23 cellular contexts compared by ENCODE assay signal in the genomic region with DNA sequence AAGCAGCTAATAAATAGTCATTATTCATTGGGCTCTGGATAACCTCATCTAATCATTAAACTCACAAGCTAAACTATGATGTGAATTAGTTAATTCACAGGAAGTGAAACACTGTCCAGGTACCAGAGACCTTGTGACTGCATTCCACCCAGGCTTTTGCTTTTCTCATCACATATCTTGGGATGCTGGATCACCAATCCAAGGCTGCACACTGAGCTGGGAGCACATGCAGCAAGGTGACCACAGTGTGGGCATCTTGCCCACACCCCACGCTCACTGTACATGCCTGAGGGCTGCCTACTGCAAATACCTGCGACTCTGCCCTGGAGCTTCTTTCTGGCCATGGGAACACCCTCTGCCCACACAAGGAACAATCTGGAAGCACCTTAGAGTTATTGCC. TPM values are rescaled to one million over a fixed set of nuclear protein-coding genes. Genes with fewer than 3 reads are reported as not detected.
A peak's percentile ranks its signal among the peaks of the same experiment; 100 is the strongest.
DNase-seq lines count a peak whose midpoint lies in the region; ATAC-seq, FAIRE-seq and TF ChIP-seq lines count a peak whose summit lies in the region.
"Had no signal": no experiment of that assay in that cellular context is flagged by ENCODE, and none has a peak within 500 bp of the region (broad histone marks: within the 10 kb centered on the region; RNA-seq: fewer than 3 reads in every experiment).

No MANE protein-coding gene starts in this region.

- H3K9me2 ChIP-seq in Karpas-422 (replicated peaks; ENCODE audit: insufficient read depth, low read length), result no peaks in the 10 kb centered on the region

- no peaks in the 10 kb centered on the region for H3K79me2 ChIP-seq in Karpas-422 (ENCODE audit: low read length)

- H3K4me3 ChIP-seq in Karpas-422 (ENCODE audit: low read length) (no peak overlapping the region), pancreas (no peak overlapping the region)
- H3K4me3 ChIP-seq: SJCRH30 had no signal

- no peak overlapping the region for H3K4me3 Mint-ChIP-seq in activated CD4-positive, alpha-beta memory T cell treated with anti-CD3 and anti-CD28 coated beads for 36 hours
- H3K4me3 Mint-ChIP-seq: CD8-positive, alpha-beta T cell had no signal

- TF ChIP-seq CTCF in foreskin keratinocyte (conservative IDR thresholded peaks at IDR 0.05) (no peak), pancreas (IDR thresholded peaks at IDR 0.05) (no peak)

- H3K36me3 Mint-ChIP-seq in activated CD4-positive, alpha-beta memory T cell treated with anti-CD3 and anti-CD28 coated beads for 36 hours, result no peaks in the 10 kb centered on the region
- H3K36me3 Mint-ChIP-seq: CD8-positive, alpha-beta T cell had no signal

- peaks cover 4% of the 10 kb centered on the region for H3K27me3 Mint-ChIP-seq in activated CD4-positive, alpha-beta memory T cell treated with anti-CD3 and anti-CD28 coated beads for 36 hours

- H3K27ac ChIP-seq in Karpas-422 (ENCODE audit: low read length), result no peak overlapping the region
- no peak overlapping the region for H3K27ac ChIP-seq in foreskin keratinocyte
- H3K27ac ChIP-seq in pancreas, result no peak overlapping the region
- H3K27ac ChIP-seq: SJCRH30 had no signal

- H3K27me3 ChIP-seq in Karpas-422 (ENCODE audit: low read length) (no peaks in the 10 kb centered on the region), foreskin keratinocyte (peaks cover 8% of the 10 kb centered on the region), pancreas (no peaks in the 10 kb centered on the region)
- H3K27me3 ChIP-seq: SJCRH30 had no signal

- no peak for FAIRE-seq in pancreas (lab: Jason Lieb, UNC)
- FAIRE-seq: GM12891, H1 had no signal

- no peak overlapping the region for H3K4me2 ChIP-seq in Karpas-422 (ENCODE audit: low read depth, low read length, poor library complexity, severe bottlenecking)

- ATAC-seq in foreskin keratinocyte, result peak; percentile 26
- peak in 3 of 4 donors; percentile 15 to 63 (median 28) for ATAC-seq in pancreas
- ATAC-seq in HG02678 (IDR thresholded peaks at IDR 0.05; ENCODE audit: unreplicated experiment), result no peak
- ATAC-seq: CD8-positive, alpha-beta T cell; Panc1 had no signal

- CTCF ChIA-PET in activated CD4-positive, alpha-beta memory T cell treated with anti-CD3 and anti-CD28 coated beads for 36 hours (lab: Charles Lee), result interaction anchor here (0.8 to 1.0 kb wide), 2 partner anchors 28 to 57 kb away, joined by 3 read pairs; no protein-coding TSS in a partner anchor

- DNase-seq in Karpas-422 (peak; percentile 27), astrocyte of the hippocampus (ENCODE audit: low read depth, low spot score) (peak; percentile 85), foreskin keratinocyte (no peak), pancreas (no peak), foreskin melanocyte (no peak)
- no peak for DNase-seq in activated CD4-positive, alpha-beta memory T cell treated with anti-CD3 and anti-CD28 coated beads for 36 hours
- DNase-seq: AML-193; C1 segment of cervical spinal cord; Calu3; CD8-positive, alpha-beta T cell; DMS153; NCI-H1092; NCI-H1436; NCI-H187 treated with DMSO at 0.1 percent for 48 hours; NCI-H2107; NCI-H510A treated with DMSO at 0.1 percent for 48 hours; NCI-H774; SJCRH30 had no signal

- POLR2A ChIA-PET in activated CD4-positive, alpha-beta memory T cell treated with anti-CD3 and anti-CD28 coated beads for 36 hours (lab: Charles Lee), result no interaction called here

- H3K9me3 ChIP-seq in Karpas-422 (ENCODE audit: low read length), result no peaks in the 10 kb centered on the region
- no peaks in the 10 kb centered on the region for H3K9me3 ChIP-seq in pancreas
- H3K9me3 ChIP-seq: SJCRH30 had no signal

- peaks cover 2% of the 10 kb centered on the region for H3K9me3 Mint-ChIP-seq in activated CD4-positive, alpha-beta memory T cell treated with anti-CD3 and anti-CD28 coated beads for 36 hours

- WGBS in pancreas, 2 donors, result 43 to 58% methylated on average over 2 of the region's 2 CpGs

- H3K4me1 ChIP-seq in Karpas-422 (ENCODE audit: low read length), result peaks cover 6% of the 10 kb centered on the region
- peaks cover 11% of the 10 kb centered on the region for H3K4me1 ChIP-seq in foreskin keratinocyte
- H3K4me1 ChIP-seq in pancreas, result no peaks in the 10 kb centered on the region

- H3K36me3 ChIP-seq in Karpas-422 (ENCODE audit: insufficient read depth, low read length) (no peaks in the 10 kb centered on the region), pancreas (no peaks in the 10 kb centered on the region)
- H3K36me3 ChIP-seq: SJCRH30 had no signal

- intact Hi-C loops in pancreas (cut with DNase I), result no loop called here
- intact Hi-C loops in activated CD4-positive, alpha-beta memory T cell treated with anti-CD3 and anti-CD28 coated beads for 36 hours (cut with micrococcal nuclease), result no loop called here

- no peak overlapping the region for H3K27ac Mint-ChIP-seq in activated CD4-positive, alpha-beta memory T cell treated with anti-CD3 and anti-CD28 coated beads for 36 hours
- H3K27ac Mint-ChIP-seq: CD8-positive, alpha-beta T cell had no signal

- H3K4me1 Mint-ChIP-seq in activated CD4-positive, alpha-beta memory T cell treated with anti-CD3 and anti-CD28 coated beads for 36 hours (ENCODE audit: low read depth), result no peaks in the 10 kb centered on the region

- no peak overlapping the region for H2AFZ ChIP-seq in Karpas-422 (ENCODE audit: low read length)

- no peak overlapping the region for H3K9ac ChIP-seq in Karpas-422 (ENCODE audit: low read length)

- H4K20me1 ChIP-seq in Karpas-422 (ENCODE audit: insufficient read depth, low read depth, low read length), result no peaks in the 10 kb centered on the region

RNA-seq across cellular contexts. Expression of a gene that starts 40.6 kb away (rescaled TPM):
- total RNA-seq in Karpas-422 (2014; rRNA removed; shearing (Covaris generic); ENCODE audit: low replicate concordance), result not detected in 2 replicates
- 0.18 and 0.41 TPM in 2 replicates for total RNA-seq in foreskin keratinocyte
- 0.17 and 0.19 TPM in 2 replicates for polyA plus RNA-seq in foreskin keratinocyte
- 1 to 10 TPM in 2 of 6 donors, under 1 TPM in 4; 0.09 to 1.8 (median 0.70) TPM for total RNA-seq in pancreas
- under 1 TPM; 0.68 to 0.87 TPM for polyA plus RNA-seq in pancreas
- under 1 TPM in 1 of 2 experiments, not detected in 1; 0.19 TPM for total RNA-seq in activated CD4-positive, alpha-beta memory T cell treated with anti-CD3 and anti-CD28 coated beads for 36 hours
- total RNA-seq: Calu3; CD8-positive, alpha-beta T cell; G401 had no signal

Comparison
In these comparisons a context has a peak if more than half of its experiments do, and no peak if none do; other contexts are left out.
1. DNase-seq: peak in Karpas-422 (single experiment) and astrocyte of the hippocampus (single experiment); none in foreskin keratinocyte (0 of 2), pancreas (0 of 6), foreskin melanocyte (single experiment) and activated CD4-positive, alpha-beta memory T cell treated with anti-CD3 and anti-CD28 coated beads for 36 hours (single experiment).